1 cellular context compared by ENCODE assay signal in the genomic region with DNA sequence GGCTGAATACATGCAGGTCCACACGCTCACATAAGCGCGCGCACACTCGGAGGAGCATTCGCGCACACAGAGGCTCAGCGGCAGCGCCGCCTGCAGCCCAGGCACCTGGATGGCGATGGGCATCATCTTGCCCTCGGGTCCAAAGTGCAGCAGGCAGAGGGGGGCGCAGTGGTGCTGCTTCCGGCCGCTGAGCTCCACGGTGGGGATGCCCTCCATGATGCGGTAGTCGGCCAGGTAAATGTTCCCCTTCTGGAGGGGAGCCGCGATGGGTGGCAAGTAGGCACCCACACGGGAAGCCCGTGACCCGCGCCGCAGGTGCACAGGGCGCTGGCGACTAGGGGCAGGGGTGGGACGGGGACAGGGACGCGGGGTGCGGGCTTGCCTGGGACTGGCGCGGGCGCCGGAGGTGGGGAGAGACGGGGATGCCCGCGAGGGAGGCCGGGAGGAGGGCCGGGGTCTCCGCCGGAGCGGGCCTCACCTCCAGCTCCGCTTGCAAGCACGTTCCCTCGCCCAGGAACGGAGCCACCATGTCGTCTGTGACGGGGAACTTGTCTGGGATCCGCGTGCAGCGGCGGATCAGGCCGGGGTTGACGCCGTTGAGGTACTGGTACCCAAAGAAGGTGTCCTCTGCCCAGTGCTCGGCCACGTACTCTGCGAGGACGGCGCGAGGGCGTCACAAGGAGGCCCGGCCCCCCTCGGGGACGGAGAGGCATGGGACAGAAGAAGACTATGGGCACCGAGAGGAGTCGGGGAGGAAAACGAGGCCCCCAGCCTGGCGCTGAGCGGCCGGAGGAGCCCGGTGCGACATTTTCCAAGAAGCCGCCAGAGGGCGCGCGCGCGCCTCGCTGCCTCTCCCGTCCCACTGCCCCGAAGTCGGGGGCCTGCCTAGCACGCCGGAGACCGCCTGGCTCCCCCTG.
A peak's percentile ranks its signal among the peaks of the same experiment; 100 is the strongest.
TF ChIP-seq lines count a peak whose summit lies in the region.

No MANE protein-coding gene starts in this region.

TF ChIP-seq in K562, 482 proteins besides CTCF, POLR2A, EP300 and RAD21 (continued from another document):
- TF ChIP-seq, protein P1, sequence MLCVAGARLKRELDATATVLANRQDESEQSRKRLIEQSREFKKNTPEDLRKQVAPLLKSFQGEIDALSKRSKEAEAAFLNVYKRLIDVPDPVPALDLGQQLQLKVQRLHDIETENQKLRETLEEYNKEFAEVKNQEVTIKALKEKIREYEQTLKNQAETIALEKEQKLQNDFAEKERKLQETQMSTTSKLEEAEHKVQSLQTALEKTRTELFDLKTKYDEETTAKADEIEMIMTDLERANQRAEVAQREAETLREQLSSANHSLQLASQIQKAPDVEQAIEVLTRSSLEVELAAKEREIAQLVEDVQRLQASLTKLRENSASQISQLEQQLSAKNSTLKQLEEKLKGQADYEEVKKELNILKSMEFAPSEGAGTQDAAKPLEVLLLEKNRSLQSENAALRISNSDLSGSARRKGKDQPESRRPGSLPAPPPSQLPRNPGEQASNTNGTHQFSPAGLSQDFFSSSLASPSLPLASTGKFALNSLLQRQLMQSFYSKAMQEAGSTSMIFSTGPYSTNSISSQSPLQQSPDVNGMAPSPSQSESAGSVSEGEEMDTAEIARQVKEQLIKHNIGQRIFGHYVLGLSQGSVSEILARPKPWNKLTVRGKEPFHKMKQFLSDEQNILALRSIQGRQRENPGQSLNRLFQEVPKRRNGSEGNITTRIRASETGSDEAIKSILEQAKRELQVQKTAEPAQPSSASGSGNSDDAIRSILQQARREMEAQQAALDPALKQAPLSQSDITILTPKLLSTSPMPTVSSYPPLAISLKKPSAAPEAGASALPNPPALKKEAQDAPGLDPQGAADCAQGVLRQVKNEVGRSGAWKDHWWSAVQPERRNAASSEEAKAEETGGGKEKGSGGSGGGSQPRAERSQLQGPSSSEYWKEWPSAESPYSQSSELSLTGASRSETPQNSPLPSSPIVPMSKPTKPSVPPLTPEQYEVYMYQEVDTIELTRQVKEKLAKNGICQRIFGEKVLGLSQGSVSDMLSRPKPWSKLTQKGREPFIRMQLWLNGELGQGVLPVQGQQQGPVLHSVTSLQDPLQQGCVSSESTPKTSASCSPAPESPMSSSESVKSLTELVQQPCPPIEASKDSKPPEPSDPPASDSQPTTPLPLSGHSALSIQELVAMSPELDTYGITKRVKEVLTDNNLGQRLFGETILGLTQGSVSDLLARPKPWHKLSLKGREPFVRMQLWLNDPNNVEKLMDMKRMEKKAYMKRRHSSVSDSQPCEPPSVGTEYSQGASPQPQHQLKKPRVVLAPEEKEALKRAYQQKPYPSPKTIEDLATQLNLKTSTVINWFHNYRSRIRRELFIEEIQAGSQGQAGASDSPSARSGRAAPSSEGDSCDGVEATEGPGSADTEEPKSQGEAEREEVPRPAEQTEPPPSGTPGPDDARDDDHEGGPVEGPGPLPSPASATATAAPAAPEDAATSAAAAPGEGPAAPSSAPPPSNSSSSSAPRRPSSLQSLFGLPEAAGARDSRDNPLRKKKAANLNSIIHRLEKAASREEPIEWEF (CRISPR knock-in tag; IDR thresholded peaks at IDR 0.05), result no peak
- TF ChIP-seq CTBP1 (IDR thresholded peaks at IDR 0.05; ENCODE audit: borderline replicate concordance), result peak; percentile 20; the same call in 1 of the 2 replicates
- 0 out of 2 replicates have a peak, but pooled peaks have one; percentile 16 for TF ChIP-seq POLR2G (IDR thresholded peaks at IDR 0.05; ENCODE audit: low read depth, low read length)
- TF ChIP-seq GTF2E2 (tag; IDR thresholded peaks at IDR 0.05), result no peak
- TF ChIP-seq, protein P2, sequence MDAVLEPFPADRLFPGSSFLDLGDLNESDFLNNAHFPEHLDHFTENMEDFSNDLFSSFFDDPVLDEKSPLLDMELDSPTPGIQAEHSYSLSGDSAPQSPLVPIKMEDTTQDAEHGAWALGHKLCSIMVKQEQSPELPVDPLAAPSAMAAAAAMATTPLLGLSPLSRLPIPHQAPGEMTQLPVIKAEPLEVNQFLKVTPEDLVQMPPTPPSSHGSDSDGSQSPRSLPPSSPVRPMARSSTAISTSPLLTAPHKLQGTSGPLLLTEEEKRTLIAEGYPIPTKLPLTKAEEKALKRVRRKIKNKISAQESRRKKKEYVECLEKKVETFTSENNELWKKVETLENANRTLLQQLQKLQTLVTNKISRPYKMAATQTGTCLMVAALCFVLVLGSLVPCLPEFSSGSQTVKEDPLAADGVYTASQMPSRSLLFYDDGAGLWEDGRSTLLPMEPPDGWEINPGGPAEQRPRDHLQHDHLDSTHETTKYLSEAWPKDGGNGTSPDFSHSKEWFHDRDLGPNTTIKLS (IDR thresholded peaks at IDR 0.05; ENCODE audit: borderline replicate concordance, low read depth), result no peak
- TF ChIP-seq L3MBTL2 (IDR thresholded peaks at IDR 0.05), result peak; percentile 87
- no peak for TF ChIP-seq ZNF695 (CRISPR knock-in tag; IDR thresholded peaks at IDR 0.05)
- TF ChIP-seq, protein P3, sequence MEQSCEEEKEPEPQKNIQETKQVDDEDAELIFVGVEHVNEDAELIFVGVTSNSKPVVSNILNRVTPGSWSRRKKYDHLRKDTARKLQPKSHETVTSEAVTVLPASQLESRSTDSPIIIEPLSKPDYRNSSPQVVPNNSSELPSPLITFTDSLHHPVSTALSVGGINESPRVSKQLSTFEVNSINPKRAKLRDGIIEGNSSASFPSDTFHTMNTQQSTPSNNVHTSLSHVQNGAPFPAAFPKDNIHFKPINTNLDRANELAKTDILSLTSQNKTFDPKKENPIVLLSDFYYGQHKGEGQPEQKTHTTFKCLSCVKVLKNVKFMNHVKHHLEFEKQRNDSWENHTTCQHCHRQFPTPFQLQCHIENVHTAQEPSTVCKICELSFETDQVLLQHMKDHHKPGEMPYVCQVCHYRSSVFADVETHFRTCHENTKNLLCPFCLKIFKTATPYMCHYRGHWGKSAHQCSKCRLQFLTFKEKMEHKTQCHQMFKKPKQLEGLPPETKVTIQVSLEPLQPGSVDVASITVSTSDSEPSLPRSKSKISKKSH (CRISPR knock-in tag; IDR thresholded peaks at IDR 0.05), result no peak
- TF ChIP-seq, protein P4, sequence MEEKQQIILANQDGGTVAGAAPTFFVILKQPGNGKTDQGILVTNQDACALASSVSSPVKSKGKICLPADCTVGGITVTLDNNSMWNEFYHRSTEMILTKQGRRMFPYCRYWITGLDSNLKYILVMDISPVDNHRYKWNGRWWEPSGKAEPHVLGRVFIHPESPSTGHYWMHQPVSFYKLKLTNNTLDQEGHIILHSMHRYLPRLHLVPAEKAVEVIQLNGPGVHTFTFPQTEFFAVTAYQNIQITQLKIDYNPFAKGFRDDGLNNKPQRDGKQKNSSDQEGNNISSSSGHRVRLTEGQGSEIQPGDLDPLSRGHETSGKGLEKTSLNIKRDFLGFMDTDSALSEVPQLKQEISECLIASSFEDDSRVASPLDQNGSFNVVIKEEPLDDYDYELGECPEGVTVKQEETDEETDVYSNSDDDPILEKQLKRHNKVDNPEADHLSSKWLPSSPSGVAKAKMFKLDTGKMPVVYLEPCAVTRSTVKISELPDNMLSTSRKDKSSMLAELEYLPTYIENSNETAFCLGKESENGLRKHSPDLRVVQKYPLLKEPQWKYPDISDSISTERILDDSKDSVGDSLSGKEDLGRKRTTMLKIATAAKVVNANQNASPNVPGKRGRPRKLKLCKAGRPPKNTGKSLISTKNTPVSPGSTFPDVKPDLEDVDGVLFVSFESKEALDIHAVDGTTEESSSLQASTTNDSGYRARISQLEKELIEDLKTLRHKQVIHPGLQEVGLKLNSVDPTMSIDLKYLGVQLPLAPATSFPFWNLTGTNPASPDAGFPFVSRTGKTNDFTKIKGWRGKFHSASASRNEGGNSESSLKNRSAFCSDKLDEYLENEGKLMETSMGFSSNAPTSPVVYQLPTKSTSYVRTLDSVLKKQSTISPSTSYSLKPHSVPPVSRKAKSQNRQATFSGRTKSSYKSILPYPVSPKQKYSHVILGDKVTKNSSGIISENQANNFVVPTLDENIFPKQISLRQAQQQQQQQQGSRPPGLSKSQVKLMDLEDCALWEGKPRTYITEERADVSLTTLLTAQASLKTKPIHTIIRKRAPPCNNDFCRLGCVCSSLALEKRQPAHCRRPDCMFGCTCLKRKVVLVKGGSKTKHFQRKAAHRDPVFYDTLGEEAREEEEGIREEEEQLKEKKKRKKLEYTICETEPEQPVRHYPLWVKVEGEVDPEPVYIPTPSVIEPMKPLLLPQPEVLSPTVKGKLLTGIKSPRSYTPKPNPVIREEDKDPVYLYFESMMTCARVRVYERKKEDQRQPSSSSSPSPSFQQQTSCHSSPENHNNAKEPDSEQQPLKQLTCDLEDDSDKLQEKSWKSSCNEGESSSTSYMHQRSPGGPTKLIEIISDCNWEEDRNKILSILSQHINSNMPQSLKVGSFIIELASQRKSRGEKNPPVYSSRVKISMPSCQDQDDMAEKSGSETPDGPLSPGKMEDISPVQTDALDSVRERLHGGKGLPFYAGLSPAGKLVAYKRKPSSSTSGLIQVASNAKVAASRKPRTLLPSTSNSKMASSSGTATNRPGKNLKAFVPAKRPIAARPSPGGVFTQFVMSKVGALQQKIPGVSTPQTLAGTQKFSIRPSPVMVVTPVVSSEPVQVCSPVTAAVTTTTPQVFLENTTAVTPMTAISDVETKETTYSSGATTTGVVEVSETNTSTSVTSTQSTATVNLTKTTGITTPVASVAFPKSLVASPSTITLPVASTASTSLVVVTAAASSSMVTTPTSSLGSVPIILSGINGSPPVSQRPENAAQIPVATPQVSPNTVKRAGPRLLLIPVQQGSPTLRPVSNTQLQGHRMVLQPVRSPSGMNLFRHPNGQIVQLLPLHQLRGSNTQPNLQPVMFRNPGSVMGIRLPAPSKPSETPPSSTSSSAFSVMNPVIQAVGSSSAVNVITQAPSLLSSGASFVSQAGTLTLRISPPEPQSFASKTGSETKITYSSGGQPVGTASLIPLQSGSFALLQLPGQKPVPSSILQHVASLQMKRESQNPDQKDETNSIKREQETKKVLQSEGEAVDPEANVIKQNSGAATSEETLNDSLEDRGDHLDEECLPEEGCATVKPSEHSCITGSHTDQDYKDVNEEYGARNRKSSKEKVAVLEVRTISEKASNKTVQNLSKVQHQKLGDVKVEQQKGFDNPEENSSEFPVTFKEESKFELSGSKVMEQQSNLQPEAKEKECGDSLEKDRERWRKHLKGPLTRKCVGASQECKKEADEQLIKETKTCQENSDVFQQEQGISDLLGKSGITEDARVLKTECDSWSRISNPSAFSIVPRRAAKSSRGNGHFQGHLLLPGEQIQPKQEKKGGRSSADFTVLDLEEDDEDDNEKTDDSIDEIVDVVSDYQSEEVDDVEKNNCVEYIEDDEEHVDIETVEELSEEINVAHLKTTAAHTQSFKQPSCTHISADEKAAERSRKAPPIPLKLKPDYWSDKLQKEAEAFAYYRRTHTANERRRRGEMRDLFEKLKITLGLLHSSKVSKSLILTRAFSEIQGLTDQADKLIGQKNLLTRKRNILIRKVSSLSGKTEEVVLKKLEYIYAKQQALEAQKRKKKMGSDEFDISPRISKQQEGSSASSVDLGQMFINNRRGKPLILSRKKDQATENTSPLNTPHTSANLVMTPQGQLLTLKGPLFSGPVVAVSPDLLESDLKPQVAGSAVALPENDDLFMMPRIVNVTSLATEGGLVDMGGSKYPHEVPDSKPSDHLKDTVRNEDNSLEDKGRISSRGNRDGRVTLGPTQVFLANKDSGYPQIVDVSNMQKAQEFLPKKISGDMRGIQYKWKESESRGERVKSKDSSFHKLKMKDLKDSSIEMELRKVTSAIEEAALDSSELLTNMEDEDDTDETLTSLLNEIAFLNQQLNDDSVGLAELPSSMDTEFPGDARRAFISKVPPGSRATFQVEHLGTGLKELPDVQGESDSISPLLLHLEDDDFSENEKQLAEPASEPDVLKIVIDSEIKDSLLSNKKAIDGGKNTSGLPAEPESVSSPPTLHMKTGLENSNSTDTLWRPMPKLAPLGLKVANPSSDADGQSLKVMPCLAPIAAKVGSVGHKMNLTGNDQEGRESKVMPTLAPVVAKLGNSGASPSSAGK (IDR thresholded peaks at IDR 0.05), result peak; percentile 38
